1 cellular context compared by ENCODE assay signal in genomic region chr2:42835577-42836371, GRCh38.
TF ChIP-seq lines count a peak whose summit lies in the region.

No MANE protein-coding gene starts in this region.

TF ChIP-seq in GM23338, 12 proteins besides CTCF, POLR2A, EP300 and RAD21 (continued from another document):
- TF ChIP-seq, protein P1, sequence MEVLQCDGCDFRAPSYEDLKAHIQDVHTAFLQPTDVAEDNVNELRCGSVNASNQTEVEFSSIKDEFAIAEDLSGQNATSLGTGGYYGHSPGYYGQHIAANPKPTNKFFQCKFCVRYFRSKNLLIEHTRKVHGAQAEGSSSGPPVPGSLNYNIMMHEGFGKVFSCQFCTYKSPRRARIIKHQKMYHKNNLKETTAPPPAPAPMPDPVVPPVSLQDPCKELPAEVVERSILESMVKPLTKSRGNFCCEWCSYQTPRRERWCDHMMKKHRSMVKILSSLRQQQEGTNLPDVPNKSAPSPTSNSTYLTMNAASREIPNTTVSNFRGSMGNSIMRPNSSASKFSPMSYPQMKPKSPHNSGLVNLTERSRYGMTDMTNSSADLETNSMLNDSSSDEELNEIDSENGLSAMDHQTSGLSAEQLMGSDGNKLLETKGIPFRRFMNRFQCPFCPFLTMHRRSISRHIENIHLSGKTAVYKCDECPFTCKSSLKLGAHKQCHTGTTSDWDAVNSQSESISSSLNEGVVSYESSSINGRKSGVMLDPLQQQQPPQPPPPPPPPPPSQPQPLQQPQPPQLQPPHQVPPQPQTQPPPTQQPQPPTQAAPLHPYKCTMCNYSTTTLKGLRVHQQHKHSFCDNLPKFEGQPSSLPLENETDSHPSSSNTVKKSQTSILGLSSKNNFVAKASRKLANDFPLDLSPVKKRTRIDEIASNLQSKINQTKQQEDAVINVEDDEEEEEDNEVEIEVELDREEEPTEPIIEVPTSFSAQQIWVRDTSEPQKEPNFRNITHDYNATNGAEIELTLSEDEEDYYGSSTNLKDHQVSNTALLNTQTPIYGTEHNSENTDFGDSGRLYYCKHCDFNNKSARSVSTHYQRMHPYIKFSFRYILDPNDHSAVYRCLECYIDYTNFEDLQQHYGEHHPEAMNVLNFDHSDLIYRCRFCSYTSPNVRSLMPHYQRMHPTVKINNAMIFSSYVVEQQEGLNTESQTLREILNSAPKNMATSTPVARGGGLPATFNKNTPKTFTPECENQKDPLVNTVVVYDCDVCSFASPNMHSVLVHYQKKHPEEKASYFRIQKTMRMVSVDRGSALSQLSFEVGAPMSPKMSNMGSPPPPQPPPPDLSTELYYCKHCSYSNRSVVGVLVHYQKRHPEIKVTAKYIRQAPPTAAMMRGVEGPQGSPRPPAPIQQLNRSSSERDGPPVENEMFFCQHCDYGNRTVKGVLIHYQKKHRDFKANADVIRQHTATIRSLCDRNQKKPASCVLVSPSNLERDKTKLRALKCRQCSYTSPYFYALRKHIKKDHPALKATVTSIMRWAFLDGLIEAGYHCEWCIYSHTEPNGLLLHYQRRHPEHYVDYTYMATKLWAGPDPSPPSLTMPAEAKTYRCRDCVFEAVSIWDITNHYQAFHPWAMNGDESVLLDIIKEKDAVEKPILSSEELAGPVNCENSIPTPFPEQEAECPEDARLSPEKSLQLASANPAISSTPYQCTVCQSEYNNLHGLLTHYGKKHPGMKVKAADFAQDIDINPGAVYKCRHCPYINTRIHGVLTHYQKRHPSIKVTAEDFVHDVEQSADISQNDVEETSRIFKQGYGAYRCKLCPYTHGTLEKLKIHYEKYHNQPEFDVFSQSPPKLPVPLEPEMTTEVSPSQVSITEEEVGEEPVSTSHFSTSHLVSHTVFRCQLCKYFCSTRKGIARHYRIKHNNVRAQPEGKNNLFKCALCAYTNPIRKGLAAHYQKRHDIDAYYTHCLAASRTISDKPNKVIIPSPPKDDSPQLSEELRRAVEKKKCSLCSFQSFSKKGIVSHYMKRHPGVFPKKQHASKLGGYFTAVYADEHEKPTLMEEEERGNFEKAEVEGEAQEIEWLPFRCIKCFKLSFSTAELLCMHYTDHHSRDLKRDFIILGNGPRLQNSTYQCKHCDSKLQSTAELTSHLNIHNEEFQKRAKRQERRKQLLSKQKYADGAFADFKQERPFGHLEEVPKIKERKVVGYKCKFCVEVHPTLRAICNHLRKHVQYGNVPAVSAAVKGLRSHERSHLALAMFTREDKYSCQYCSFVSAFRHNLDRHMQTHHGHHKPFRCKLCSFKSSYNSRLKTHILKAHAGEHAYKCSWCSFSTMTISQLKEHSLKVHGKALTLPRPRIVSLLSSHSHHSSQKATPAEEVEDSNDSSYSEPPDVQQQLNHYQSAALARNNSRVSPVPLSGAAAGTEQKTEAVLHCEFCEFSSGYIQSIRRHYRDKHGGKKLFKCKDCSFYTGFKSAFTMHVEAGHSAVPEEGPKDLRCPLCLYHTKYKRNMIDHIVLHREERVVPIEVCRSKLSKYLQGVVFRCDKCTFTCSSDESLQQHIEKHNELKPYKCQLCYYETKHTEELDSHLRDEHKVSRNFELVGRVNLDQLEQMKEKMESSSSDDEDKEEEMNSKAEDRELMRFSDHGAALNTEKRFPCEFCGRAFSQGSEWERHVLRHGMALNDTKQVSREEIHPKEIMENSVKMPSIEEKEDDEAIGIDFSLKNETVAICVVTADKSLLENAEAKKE (CRISPR knock-in tag; IDR thresholded peaks at IDR 0.05): no peak
TF ChIP-seq in GM23338: peak in this region for 0.
